Comparison of ENCODE assay signal across 2 cellular contexts in the genomic region with DNA sequence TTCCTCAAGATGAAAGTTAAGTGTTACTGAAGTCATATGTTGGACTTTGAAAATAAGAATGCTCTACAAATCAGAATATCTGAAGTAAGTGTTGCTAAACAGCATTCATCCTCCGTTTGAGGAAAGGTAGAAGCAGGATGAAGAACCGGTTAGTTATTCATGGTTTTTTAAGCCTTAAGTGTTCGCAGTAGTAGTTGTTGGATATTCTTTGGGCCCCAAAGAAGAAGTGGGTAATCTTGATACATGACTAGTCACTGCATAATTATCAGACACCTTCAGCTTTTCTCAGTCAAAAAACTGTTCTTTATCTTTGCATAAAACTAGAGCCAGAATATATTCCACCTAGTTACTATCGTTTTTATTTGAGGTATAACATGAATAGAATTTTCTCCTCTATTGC.
TF ChIP-seq lines count a peak whose summit lies in the region.

No MANE protein-coding gene starts in this region.

TF ChIP-seq in GM12891, 5 proteins besides CTCF, POLR2A, EP300 and RAD21:
- TF ChIP-seq PAX5 (IDR thresholded peaks at IDR 0.05; ENCODE audit: insufficient read depth, low read length, severe bottlenecking) (no peak), SPI1 (IDR thresholded peaks at IDR 0.05; ENCODE audit: low read depth, low read length) (no peak), POU2F2 (IDR thresholded peaks at IDR 0.05; ENCODE audit: low read depth, low read length) (no peak), TAF1 (IDR thresholded peaks at IDR 0.05; ENCODE audit: low read depth, low read length) (no peak), POLR2AphosphoS5 (IDR thresholded peaks at IDR 0.05; ENCODE audit: low read depth, low read length) (no peak)

TF ChIP-seq in K562, 482 proteins besides CTCF, POLR2A, EP300 and RAD21:
- TF ChIP-seq ARID1B (IDR thresholded peaks at IDR 0.05) (peak; percentile 58), SPI1 (IDR thresholded peaks at IDR 0.05; ENCODE audit: borderline replicate concordance, low read depth, low read length) (peak; percentile 18; the same call in 1 of the 2 replicates), NFE2L1 (tag; IDR thresholded peaks at IDR 0.05; ENCODE audit: borderline replicate concordance, low read depth) (no peak), CBFA2T3 (IDR thresholded peaks at IDR 0.05) (peak; percentile 37; the same call in 1 of the 2 replicates), BRF1 (IDR thresholded peaks at IDR 0.05; ENCODE audit: borderline replicate concordance, extremely low read depth, insufficient read length) (no peak), DPF2 (IDR thresholded peaks at IDR 0.05) (peak; percentile 50; the same call in 1 of the 2 replicates), HNRNPLL (IDR thresholded peaks at IDR 0.05; ENCODE audit: low read depth, low read length, poor library complexity, severe bottlenecking) (no peak), NRF1 (conservative IDR thresholded peaks at IDR 0.05 in 1 of 2, IDR thresholded peaks at IDR 0.05 in 1 of 2) (no peak), MEIS2 (IDR thresholded peaks at IDR 0.05; ENCODE audit: partially characterized antibody) (no peak), TEAD4 (IDR thresholded peaks at IDR 0.05; ENCODE audit: low read length) (0 out of 2 replicates have a peak, but pooled peaks have one; percentile 12), TEAD4 (CRISPR knock-in tag; IDR thresholded peaks at IDR 0.05; ENCODE audit: borderline replicate concordance) (no peak), ARNT (IDR thresholded peaks at IDR 0.05) (no peak), NCOR1 (IDR thresholded peaks at IDR 0.05) (peak; percentile 8; the same call in 1 of the 2 replicates)
- TF ChIP-seq, protein P1, sequence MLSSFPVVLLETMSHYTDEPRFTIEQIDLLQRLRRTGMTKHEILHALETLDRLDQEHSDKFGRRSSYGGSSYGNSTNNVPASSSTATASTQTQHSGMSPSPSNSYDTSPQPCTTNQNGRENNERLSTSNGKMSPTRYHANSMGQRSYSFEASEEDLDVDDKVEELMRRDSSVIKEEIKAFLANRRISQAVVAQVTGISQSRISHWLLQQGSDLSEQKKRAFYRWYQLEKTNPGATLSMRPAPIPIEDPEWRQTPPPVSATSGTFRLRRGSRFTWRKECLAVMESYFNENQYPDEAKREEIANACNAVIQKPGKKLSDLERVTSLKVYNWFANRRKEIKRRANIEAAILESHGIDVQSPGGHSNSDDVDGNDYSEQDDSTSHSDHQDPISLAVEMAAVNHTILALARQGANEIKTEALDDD (IDR thresholded peaks at IDR 0.05), result peak; percentile 96
